In the genomic region with DNA sequence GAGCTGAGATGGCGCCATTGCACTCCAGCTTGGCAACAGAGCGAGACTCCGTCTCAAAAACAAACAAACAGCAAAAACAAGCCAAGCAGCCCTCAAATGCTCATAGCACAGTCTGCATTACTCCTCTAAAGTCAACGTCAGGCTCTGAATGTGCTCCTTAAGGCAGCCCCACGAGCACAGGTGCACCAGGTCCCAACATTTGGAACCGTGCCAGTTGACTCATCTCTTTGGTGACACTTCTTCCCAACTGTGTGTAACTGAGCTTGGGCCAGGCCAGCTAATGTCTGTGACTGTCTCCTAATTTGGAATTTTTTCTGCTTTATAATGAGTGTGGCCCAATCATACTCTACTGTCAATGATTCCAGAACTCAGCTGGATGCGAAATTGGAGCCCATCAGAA, we compare ENCODE assay signal across 18 cellular contexts.
DNase-seq lines count a peak whose midpoint lies in the region; ATAC-seq and TF ChIP-seq lines count a peak whose summit lies in the region.
"Had no signal": no experiment of that assay in that cellular context is flagged by ENCODE, and none has a peak within 500 bp of the region (broad histone marks: within the 10 kb centered on the region; RNA-seq: fewer than 3 reads in every experiment).

No MANE protein-coding gene starts in this region.

- ATAC-seq in memory B cell (ENCODE audit: low read depth) (no peak), GM18858 (IDR thresholded peaks at IDR 0.05; ENCODE audit: unreplicated experiment) (no peak), GM19351 (IDR thresholded peaks at IDR 0.05; ENCODE audit: unreplicated experiment) (no peak)

- no peak for TF ChIP-seq CTCF in LNCaP clone FGC (IDR thresholded peaks at IDR 0.05; ENCODE audit: control insufficient read depth, extremely low read depth, insufficient read depth)

- H3K36me3 Mint-ChIP-seq in memory B cell: peaks cover 30% of the 10 kb centered on the region

- H3K9me3 Mint-ChIP-seq in memory B cell: no peaks in the 10 kb centered on the region
- H3K9me3 Mint-ChIP-seq: neural progenitor cell had no signal

- H3K4me1 Mint-ChIP-seq in memory B cell: peaks cover 8% of the 10 kb centered on the region

- no peak overlapping the region for H3K4me3 ChIP-seq in LNCaP clone FGC (ENCODE audit: low read depth, low read length)
- H3K4me3 ChIP-seq: adrenal gland, neural progenitor cell, thoracic aorta had no signal

- no peaks in the 10 kb centered on the region for H3K27me3 Mint-ChIP-seq in memory B cell

- H3K4me3 Mint-ChIP-seq in memory B cell: no peak overlapping the region

- DNase-seq in NCI-H2196 (lab: John Stamatoyannopoulos, UW; ENCODE audit: unreplicated experiment) (peak; percentile 55), NCI-H2196 treated with DMSO at 0.1 percent for 48 hours (lab: John Stamatoyannopoulos, UW; ENCODE audit: unreplicated experiment) (no peak), LNCaP clone FGC (ENCODE audit: low read depth) (peak; percentile 66), NCI-H748 (lab: John Stamatoyannopoulos, UW; ENCODE audit: unreplicated experiment) (peak; percentile 64), memory B cell (ENCODE audit: low spot score in 2 of 2) (no peak), occipital lobe (lab: John Stamatoyannopoulos, UW) (no peak)
- DNase-seq: ACHN; activated CD4-positive, alpha-beta T cell treated with anti-CD3 and anti-CD28 coated beads, Interleukin-2, amount 50 U/mL, for 1 hour; adrenal gland; MM.1S; NCI-H774; retina; stimulated activated CD8-positive, alpha-beta memory T cell treated with anti-CD3 and anti-CD28 coated beads, Interleukin-4, amount 100 ng/mL, for 48 hours; T1000 had no signal

- H3K27ac Mint-ChIP-seq in memory B cell: peak overlapping the region; percentile 4

Comparison
In these comparisons a context has a peak if more than half of its experiments do, and no peak if none do; other contexts are left out.
1. DNase-seq: peak in NCI-H2196 (single experiment), LNCaP clone FGC (single experiment) and NCI-H748 (single experiment); none in NCI-H2196 treated with DMSO at 0.1 percent for 48 hours (single experiment), memory B cell (0 of 2) and occipital lobe (single experiment).